Comparison of ENCODE assay signal across 13 cellular contexts in the genomic region with DNA sequence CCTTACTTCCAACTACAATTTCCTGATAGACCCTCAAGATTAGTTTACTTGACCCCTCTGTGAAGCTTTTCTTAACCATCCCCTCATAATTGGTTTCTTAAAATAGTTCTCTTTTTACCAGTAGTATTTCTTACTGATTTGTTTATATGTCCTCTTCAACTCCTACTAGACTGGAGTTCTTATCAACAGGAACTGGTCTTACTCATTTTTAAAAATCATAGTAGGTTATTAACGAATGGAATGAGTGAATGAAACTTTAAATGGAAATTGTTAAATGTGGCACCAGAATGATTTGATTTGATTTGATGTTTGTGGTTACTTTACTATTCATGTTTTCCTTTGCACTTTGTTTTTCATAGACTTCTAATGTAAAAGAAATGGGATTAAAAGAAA.
"Had no signal": no experiment of that assay in that cellular context is flagged by ENCODE, and none has a peak within 500 bp of the region (broad histone marks: within the 10 kb centered on the region; RNA-seq: fewer than 3 reads in every experiment).

No MANE protein-coding gene starts in this region.

- H3K9me3 ChIP-seq: gastroesophageal sphincter, ovary, thyroid gland had no signal

- H3K27me3 ChIP-seq: adrenal gland, cardiac muscle cell, dorsolateral prefrontal cortex, gastroesophageal sphincter, ovary, thyroid gland had no signal

- H3K36me3 ChIP-seq: adrenal gland, cardiac muscle cell, ovary, thyroid gland had no signal

- DNase-seq: activated CD4-positive, CD25-positive, alpha-beta regulatory T cell; activated effector memory CD4-positive, alpha-beta T cell treated with Interleukin-2 at 50 U/mL for 16 hours; adrenal gland; dorsolateral prefrontal cortex; midbrain; ovary; thyroid gland had no signal

- H3K4me3 ChIP-seq: adrenal gland, cardiac muscle cell, dorsolateral prefrontal cortex, gastroesophageal sphincter, lung, ovary, SK-N-MC, thyroid gland had no signal

- H3K4me1 ChIP-seq: gastroesophageal sphincter, thyroid gland had no signal

- ATAC-seq: gastroesophageal sphincter, Right ventricle myocardium inferior, sciatic nerve had no signal

- H3K27ac ChIP-seq: adrenal gland, cardiac muscle cell, dorsolateral prefrontal cortex, gastroesophageal sphincter, ovary, SK-N-MC, thyroid gland had no signal
